8 cellular contexts compared by ENCODE assay signal in genomic region chr17:40107266-40107980, GRCh38. TPM values are rescaled to one million over a fixed set of nuclear protein-coding genes. Genes with fewer than 3 reads are reported as not detected.
DNase-seq lines count a peak whose midpoint lies in the region; ATAC-seq and TF ChIP-seq lines count a peak whose summit lies in the region.

No MANE protein-coding gene starts in this region.

- 46 to 53% methylated on average over 12 of the region's 12 CpGs for WGBS in esophagus, 2 donors

- peaks cover 4% of the 10 kb centered on the region; the same call in 1 of the 2 replicates for H3F3A ChIP-seq in DOHH2 (ENCODE audit: control insufficient read depth, insufficient read depth)

- H3K4me3 ChIP-seq in DOHH2 (ENCODE audit: low read length) (peak overlapping the region; percentile 15), SJSA1 (no peak overlapping the region), esophagus (ENCODE audit: low read depth in 1 of 2, low read length in 2 of 2) (no peak overlapping the region), A673 (ENCODE audit: low read depth, low read length, poor library complexity, severe bottlenecking) (no peak overlapping the region)

- no peaks in the 10 kb centered on the region for H3K36me3 Mint-ChIP-seq in progenitor cell of endocrine pancreas (ENCODE audit: insufficient read depth)

- H3K9me3 ChIP-seq in DOHH2 (ENCODE audit: control insufficient read depth, insufficient read depth, low read length) (no peaks in the 10 kb centered on the region), SJSA1 (replicated peaks) (no peaks in the 10 kb centered on the region), esophagus (ENCODE audit: control insufficient read depth in 2 of 2, insufficient read depth in 1 of 2, low read depth in 1 of 2, low read length in 1 of 2) (no peaks in the 10 kb centered on the region), A673 (ENCODE audit: low read depth, low read length, poor library complexity, severe bottlenecking) (no peaks in the 10 kb centered on the region)

- no peak overlapping the region for H3K4me3 Mint-ChIP-seq in progenitor cell of endocrine pancreas (ENCODE audit: low read depth)

- peaks cover 66% of the 10 kb centered on the region for H3K4me1 Mint-ChIP-seq in progenitor cell of endocrine pancreas (ENCODE audit: low read depth)

- POLR2A ChIA-PET in A673 (lab: Charles Lee; ENCODE audit: low non-redundant PET) = no interaction called here

- H3K27ac Mint-ChIP-seq in progenitor cell of endocrine pancreas = peak overlapping the region; percentile 68

- no peak for DNase-seq in SJSA1 (ENCODE audit: low read depth in 1 of 2, low spot score in 2 of 2)
- no peak for DNase-seq in progenitor cell of endocrine pancreas (ENCODE audit: low spot score, unreplicated experiment)
- no peak for DNase-seq in NCI-H1436 treated with DMSO at 0.1 percent for 48 hours (lab: John Stamatoyannopoulos, UW)
- no peak for DNase-seq in A673 (ENCODE audit: low spot score)

- H3K9me2 ChIP-seq in DOHH2 (replicated peaks; ENCODE audit: control insufficient read depth, low read length) = no peaks in the 10 kb centered on the region

- no peak overlapping the region for H3K27ac ChIP-seq in DOHH2 (ENCODE audit: low read depth, low read length)
- peak overlapping the region; percentile 78 for H3K27ac ChIP-seq in SJSA1
- H3K27ac ChIP-seq in esophagus (ENCODE audit: low read depth in 2 of 2, low read length in 1 of 2) = peak overlapping the region; percentile 96 to 98
- no peak overlapping the region for H3K27ac ChIP-seq in A673 (ENCODE audit: low read depth, low read length, poor library complexity, severe bottlenecking)

- BruUV-seq in A673 (replicated peaks; lab: Mats Ljungman, UMichigan) = no TSS peak

- CTCF ChIA-PET in A673 (lab: Charles Lee) = interaction anchor here (1.2 kb wide), 1 partner anchor 21 kb away, joined by 6 read pairs; no protein-coding TSS in a partner anchor

- TF ChIP-seq CTCF in DOHH2 (IDR thresholded peaks at IDR 0.05; ENCODE audit: low read depth, low read length, poor library complexity, severe bottlenecking) = no peak
- TF ChIP-seq CTCF in progenitor cell of endocrine pancreas (IDR thresholded peaks at IDR 0.05; ENCODE audit: unreplicated experiment) = no peak
- TF ChIP-seq CTCF in A673 (conservative IDR thresholded peaks at IDR 0.05; ENCODE audit: low read depth, low read length) = no peak

- no peaks in the 10 kb centered on the region for H3K79me2 ChIP-seq in DOHH2 (ENCODE audit: control insufficient read depth, low read length)

- peaks cover 38% of the 10 kb centered on the region for H3K4me1 ChIP-seq in DOHH2 (ENCODE audit: control insufficient read depth, low read length)
- H3K4me1 ChIP-seq in SJSA1 (replicated peaks) = peaks cover 34% of the 10 kb centered on the region
- H3K4me1 ChIP-seq in esophagus (ENCODE audit: control insufficient read depth in 2 of 2, insufficient read depth in 2 of 2, low read length in 1 of 2) = peaks cover 12 to 23% of the 10 kb centered on the region in 2 donors
- H3K4me1 ChIP-seq in A673 (ENCODE audit: insufficient read depth, low read length, poor library complexity, severe bottlenecking) = peaks cover 21% of the 10 kb centered on the region

- no peaks in the 10 kb centered on the region for H4K20me1 ChIP-seq in DOHH2 (ENCODE audit: control insufficient read depth, insufficient read depth, low read depth, low read length)

- ATAC-seq in GM21825 (IDR thresholded peaks at IDR 0.05; ENCODE audit: unreplicated experiment) (no peak), HG02973 (IDR thresholded peaks at IDR 0.05; ENCODE audit: unreplicated experiment) (no peak)

- intact Hi-C loops in A673 (cut with micrococcal nuclease; ENCODE audit: unreplicated experiment) = no loop called here

- peaks cover 17% of the 10 kb centered on the region for H3K27me3 Mint-ChIP-seq in progenitor cell of endocrine pancreas

- H3K36me3 ChIP-seq in DOHH2 (ENCODE audit: control insufficient read depth, low read length) (no peaks in the 10 kb centered on the region), SJSA1 (no peaks in the 10 kb centered on the region), esophagus (ENCODE audit: control insufficient read depth in 2 of 2, insufficient read depth in 2 of 2, low read length in 1 of 2) (no peaks in the 10 kb centered on the region), A673 (ENCODE audit: insufficient read depth, low read length, poor library complexity, severe bottlenecking) (no peaks in the 10 kb centered on the region)

- H3K4me2 ChIP-seq in DOHH2 (ENCODE audit: low read length) = peak overlapping the region; percentile 52

- H3K27me3 ChIP-seq in DOHH2 (ENCODE audit: control insufficient read depth, low read length) (peaks cover 49% of the 10 kb centered on the region), SJSA1 (replicated peaks) (no peaks in the 10 kb centered on the region), esophagus (ENCODE audit: control insufficient read depth in 1 of 2, insufficient read depth in 2 of 2, low read length in 2 of 2) (no peaks in the 10 kb centered on the region), A673 (replicated peaks; ENCODE audit: insufficient read depth, low read depth, low read length, poor library complexity) (no peaks in the 10 kb centered on the region)

- H3K9me3 Mint-ChIP-seq in progenitor cell of endocrine pancreas (ENCODE audit: low read depth) = no peaks in the 10 kb centered on the region

RNA-seq across cellular contexts. Expression of gene NR1D1, which starts 7.0 kb away (rescaled TPM):
- total RNA-seq in SJSA1 (2014; rRNA removed; shearing (Covaris generic)) = 1.0 and 1.8 TPM in 2 replicates
- polyA plus RNA-seq in esophagus = 10 to 100 TPM; 23.6 to 24.6 TPM
- total RNA-seq in progenitor cell of endocrine pancreas = 2.4 and 2.6 TPM in 2 replicates
- total RNA-seq in A673 (2021) = 1.9 and 2.6 TPM in 2 replicates

RNA-seq across cellular contexts. Expression of gene MSL1, which starts 14.3 kb away (rescaled TPM):
- total RNA-seq in SJSA1 (2014; rRNA removed; shearing (Covaris generic)) = 41.7 and 49.4 TPM in 2 replicates
- polyA plus RNA-seq in esophagus = 10 to 100 TPM; 42.1 to 59.5 TPM
- total RNA-seq in progenitor cell of endocrine pancreas (137 and 143 TPM in 2 replicates), A673 (2021) (56.9 and 59.9 TPM in 2 replicates)

RNA-seq across cellular contexts. Expression of gene CASC3, which starts 32.9 kb away (rescaled TPM):
- total RNA-seq in SJSA1 (2014; rRNA removed; shearing (Covaris generic)) = 40.0 and 41.4 TPM in 2 replicates
- polyA plus RNA-seq in esophagus = 10 to 100 TPM; 24.3 to 24.6 TPM
- 121 and 122 TPM in 2 replicates for total RNA-seq in progenitor cell of endocrine pancreas
- total RNA-seq in A673 (2021) = 65.1 and 66.5 TPM in 2 replicates

RNA-seq across cellular contexts. Expression of gene THRA, which starts 44.7 kb away (rescaled TPM):
- total RNA-seq in SJSA1 (2014; rRNA removed; shearing (Covaris generic)) = 14.0 and 14.4 TPM in 2 replicates
- polyA plus RNA-seq in esophagus = 10 to 100 TPM; 10.5 to 11.0 TPM
- total RNA-seq in progenitor cell of endocrine pancreas = 21.3 and 25.0 TPM in 2 replicates
- 14.5 and 18.7 TPM in 2 replicates for total RNA-seq in A673 (2021)

RNA-seq across cellular contexts. Expression of gene MED24, which starts 53.2 kb away (rescaled TPM):
- total RNA-seq in SJSA1 (2014; rRNA removed; shearing (Covaris generic)) = 40.1 and 46.3 TPM in 2 replicates
- polyA plus RNA-seq in esophagus = 10 to 100 TPM; 37.7 to 43.7 TPM
- total RNA-seq in progenitor cell of endocrine pancreas = 143 and 161 TPM in 2 replicates
- 48.7 and 50.7 TPM in 2 replicates for total RNA-seq in A673 (2021)

Comparison
In these comparisons a context has a peak if more than half of its experiments do, and no peak if none do; other contexts are left out.
1. H3K27ac ChIP-seq: peak in SJSA1 (single experiment) and esophagus (2 of 2); none in DOHH2 (single experiment) and A673 (single experiment).